Comparison of ENCODE assay signal across 12 cellular contexts in genomic region chr7:32881074-32881982, GRCh38. TPM values are rescaled to one million over a fixed set of nuclear protein-coding genes. Genes with fewer than 3 reads are reported as not detected.
A peak's percentile ranks its signal among the peaks of the same experiment; 100 is the strongest.
DNase-seq lines count a peak whose midpoint lies in the region; ATAC-seq and TF ChIP-seq lines count a peak whose summit lies in the region.
"Had no signal": no experiment of that assay in that cellular context is flagged by ENCODE, and none has a peak within 500 bp of the region (broad histone marks: within the 10 kb centered on the region; RNA-seq: fewer than 3 reads in every experiment).

No MANE protein-coding gene starts in this region.

- H3K36me3 ChIP-seq in left ventricle myocardium inferior, result no peaks in the 10 kb centered on the region
- H3K36me3 ChIP-seq in SK-N-MC (ENCODE audit: insufficient read depth, low read length), result no peaks in the 10 kb centered on the region
- no peaks in the 10 kb centered on the region for H3K36me3 ChIP-seq in upper lobe of right lung
- H3K36me3 ChIP-seq in upper lobe of left lung, result peaks cover 0 to 8% (median 0%) of the 10 kb centered on the region in 4 donors
- H3K36me3 ChIP-seq: right lobe of liver, tibial artery had no signal

- peaks cover 86 to 93% of the 10 kb centered on the region in 2 donors for H3K4me1 Mint-ChIP-seq in immature natural killer cell

- DNase-seq in left ventricle myocardium inferior, result no peak
- no peak for DNase-seq in left cardiac atrium
- no peak for DNase-seq in SK-N-MC (ENCODE audit: low read depth, low spot score)
- no peak for DNase-seq in immature natural killer cell
- DNase-seq in upper lobe of right lung, result no peak
- no peak for DNase-seq in anterior cingulate cortex (lab: John Stamatoyannopoulos, UW)
- no peak for DNase-seq in stimulated activated CD8-positive, alpha-beta memory T cell treated with anti-CD3 and anti-CD28 coated beads, Interleukin-4, amount 100 ng/mL, for 48 hours
- no peak for DNase-seq in upper lobe of left lung
- DNase-seq: right lobe of liver, tibial artery had no signal

- no peak overlapping the region for H3K4me3 ChIP-seq in left ventricle myocardium inferior
- peak overlapping the region; percentile 26; the same call in 1 of the 2 replicates for H3K4me3 ChIP-seq in SK-N-MC
- no peak overlapping the region for H3K4me3 ChIP-seq in upper lobe of right lung
- no peak overlapping the region for H3K4me3 ChIP-seq in upper lobe of left lung
- H3K4me3 ChIP-seq: lung, right lobe of liver, tibial artery had no signal

- TF ChIP-seq POLR2A in upper lobe of left lung (IDR thresholded peaks at IDR 0.05), result no peak

- no peaks in the 10 kb centered on the region for H3K27me3 ChIP-seq in left ventricle myocardium inferior (ENCODE audit: low read depth)
- no peaks in the 10 kb centered on the region for H3K27me3 ChIP-seq in upper lobe of right lung
- H3K27me3 ChIP-seq in upper lobe of left lung, result no peaks in the 10 kb centered on the region
- H3K27me3 ChIP-seq: right lobe of liver, tibial artery had no signal

- no peaks in the 10 kb centered on the region for H3K9me3 Mint-ChIP-seq in immature natural killer cell
- H3K9me3 Mint-ChIP-seq: CD14-positive monocyte had no signal

- 48 to 76% methylated on average over 2 of the region's 2 CpGs for whole genome bisulfite sequencing in upper lobe of left lung, 2 donors

- H3K36me3 Mint-ChIP-seq in immature natural killer cell, result peaks cover 0 to under 1% (median 0%) of the 10 kb centered on the region in 3 donors

- TF ChIP-seq CTCF in left ventricle myocardium inferior (IDR thresholded peaks at IDR 0.05; ENCODE audit: borderline replicate concordance), result no peak
- TF ChIP-seq CTCF in upper lobe of right lung (IDR thresholded peaks at IDR 0.05), result no peak
- TF ChIP-seq CTCF in upper lobe of left lung (IDR thresholded peaks at IDR 0.05), result no peak

- H3K9ac ChIP-seq in SK-N-MC (ENCODE audit: insufficient read length), result no peak overlapping the region

- TF ChIP-seq EP300 in upper lobe of left lung (IDR thresholded peaks at IDR 0.05), result no peak

- H3K4me3 Mint-ChIP-seq in immature natural killer cell, result peak overlapping the region in 3 of 5 donors; percentile 4 to 67 (median 39)
- H3K4me3 Mint-ChIP-seq: CD14-positive monocyte had no signal

- H3K27ac ChIP-seq in left ventricle myocardium inferior (replicated peaks) (peak overlapping the region; percentile 56), SK-N-MC (peak overlapping the region; percentile 66), upper lobe of right lung (no peak overlapping the region), upper lobe of left lung (no peak overlapping the region)
- H3K27ac ChIP-seq: right lobe of liver had no signal

- intact Hi-C loops in left ventricle myocardium inferior (cut with micrococcal nuclease), result no loop called here
- intact Hi-C loops in left cardiac atrium (cut with DNase I), result no loop called here
- intact Hi-C loops in upper lobe of right lung (cut with DNase I), result no loop called here

- H3K27ac Mint-ChIP-seq in immature natural killer cell, result peak overlapping the region in 5 of 6 donors; percentile 3 to 74 (median 60)

- H3K4me1 ChIP-seq in left ventricle myocardium inferior (peaks cover 98% of the 10 kb centered on the region), upper lobe of right lung (peaks cover 64% of the 10 kb centered on the region), upper lobe of left lung (peaks cover 56 to 88% (median 76%) of the 10 kb centered on the region in 4 donors)

- H3K9me3 ChIP-seq in left ventricle myocardium inferior (replicated peaks), result no peaks in the 10 kb centered on the region
- H3K9me3 ChIP-seq in SK-N-MC (ENCODE audit: low read depth, low read length), result no peaks in the 10 kb centered on the region
- no peaks in the 10 kb centered on the region for H3K9me3 ChIP-seq in upper lobe of right lung
- no peaks in the 10 kb centered on the region for H3K9me3 ChIP-seq in upper lobe of left lung
- H3K9me3 ChIP-seq: right lobe of liver, tibial artery had no signal

- no peak for ATAC-seq in left cardiac atrium
- ATAC-seq in upper lobe of right lung, result peak; percentile 24
- ATAC-seq in upper lobe of left lung (ENCODE audit: low FRiP score in 2 of 2), result no peak

- peaks cover 0 to 8% (median 0%) of the 10 kb centered on the region in 3 donors for H3K27me3 Mint-ChIP-seq in immature natural killer cell (ENCODE audit: low read depth in 3 of 3)

RNA-seq across cellular contexts. Expression of gene KBTBD2, which starts 10.2 kb away (rescaled TPM):
- total RNA-seq in left ventricle myocardium inferior (25.3 TPM), left cardiac atrium (10 to 100 TPM; 20.4 to 22.6 TPM), upper lobe of right lung (44.7 TPM), upper lobe of left lung (10 to 100 TPM; 19.0 to 53.1 (median 32.2) TPM)
- polyA plus RNA-seq in immature natural killer cell, result 10 to 100 TPM; 31.3 to 79.2 (median 51.1) TPM

Comparison
In these comparisons a context has a peak if more than half of its experiments do, and no peak if none do; other contexts are left out.
1. H3K27ac ChIP-seq: peak in left ventricle myocardium inferior (single experiment) and SK-N-MC (single experiment); none in upper lobe of right lung (single experiment) and upper lobe of left lung (0 of 4).